Comparison of ENCODE assay signal across 8 cellular contexts in the genomic region with DNA sequence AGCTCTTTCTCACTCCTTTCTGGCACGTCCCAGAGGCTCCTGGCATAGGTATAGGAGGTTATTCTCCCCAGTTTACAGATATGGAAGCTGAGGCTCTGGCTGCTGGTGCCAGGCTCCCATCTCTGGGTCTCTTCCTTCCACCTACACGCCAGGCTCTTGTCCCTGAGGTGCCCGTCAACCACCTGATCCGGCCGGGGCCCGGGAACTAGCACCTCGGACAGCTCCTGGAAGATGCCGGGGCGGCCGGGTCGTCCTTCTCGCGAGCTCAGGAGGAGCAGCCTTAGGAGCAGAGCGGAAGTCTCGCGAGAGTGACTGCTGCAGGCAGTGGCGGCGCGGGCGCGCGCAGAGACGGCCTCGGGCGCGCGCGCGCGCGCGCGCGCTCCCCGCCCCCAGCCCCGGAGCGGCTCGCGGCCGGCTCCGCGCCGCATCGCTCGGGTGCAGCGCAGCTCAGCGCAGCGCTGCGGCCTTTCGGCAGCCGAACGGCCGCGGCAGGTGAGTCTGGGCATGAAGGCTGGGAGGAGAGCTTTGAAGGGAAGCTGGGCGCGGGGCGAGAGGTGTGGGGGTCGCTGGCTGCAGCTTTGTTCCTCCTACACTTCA. TPM values are rescaled to one million over a fixed set of nuclear protein-coding genes. Genes with fewer than 3 reads are reported as not detected.
DNase-seq lines count a peak whose midpoint lies in the region; ATAC-seq and TF ChIP-seq lines count a peak whose summit lies in the region.

Gene SCAMP5, plus strand, starts transcription at position 382 of the 597 bp plus-strand sequence. CDS start 16,277 bp downstream, outside the sequence.

- H2AFZ ChIP-seq in H9 (ENCODE audit: low read length) (no peak within 1 kb of the TSS), SU-DHL-6 (ENCODE audit: low read depth, low read length, severe bottlenecking) (peak within 1 kb of the TSS; percentile 37)

- H3K4me3 ChIP-seq in SU-DHL-6 (ENCODE audit: insufficient read depth, low read length, poor library complexity, severe bottlenecking) (peak within 1 kb of the TSS; percentile 70), suprapubic skin (peak within 1 kb of the TSS; percentile 69)

- H2AK5ac ChIP-seq in H9 (ENCODE audit: insufficient read length, low read length): no peak within 1 kb of the TSS

- peaks cover 32% of the 10 kb centered on the region for H3K27me3 Mint-ChIP-seq in H9 (ENCODE audit: low read depth)

- H3K9ac ChIP-seq in H9 (ENCODE audit: extremely low read depth, insufficient read length, low read length) (peak within 1 kb of the TSS; percentile 76), SU-DHL-6 (ENCODE audit: low read length) (peak within 1 kb of the TSS; percentile 72)

- H3K27ac ChIP-seq in H9 (ENCODE audit: insufficient read length, low read depth, low read length): no peak within 1 kb of the TSS
- H3K27ac ChIP-seq in SU-DHL-6 (ENCODE audit: low read depth, low read length): no peak within 1 kb of the TSS
- no peak within 1 kb of the TSS for H3K27ac ChIP-seq in suprapubic skin

- TF ChIP-seq CTCF in H9 (conservative IDR thresholded peaks at IDR 0.05) (no peak), SU-DHL-6 (IDR thresholded peaks at IDR 0.05; ENCODE audit: insufficient read depth, low read length, poor library complexity, severe bottlenecking) (no peak), omental fat pad (IDR thresholded peaks at IDR 0.05) (no peak), suprapubic skin (IDR thresholded peaks at IDR 0.05) (no peak)

- no peak within 1 kb of the TSS for H3K23ac ChIP-seq in H9 (ENCODE audit: insufficient read length, low read depth, low read length)

- H3K4ac ChIP-seq in H9 (ENCODE audit: low read depth, low read length): no peak within 1 kb of the TSS

- H3T11ph ChIP-seq in H9 (ENCODE audit: low read length): no peak within 1 kb of the TSS

- H3K36me3 Mint-ChIP-seq in H9 (ENCODE audit: insufficient read depth in 1 of 3, low read depth in 3 of 3): peaks cover 8 to 16% (median 14%) of the 10 kb centered on the region in 3 experiments; a peak in 6 of 7 replicates

- peaks cover 13 to 16% of the 10 kb centered on the region in 2 experiments for H3K4me1 Mint-ChIP-seq in H9

- H4K5ac ChIP-seq in H9 (ENCODE audit: insufficient read length, low read depth, low read length): no peak within 1 kb of the TSS

- no CpG with 5 or more reads among the region's 58 CpGs for WGBS in H9 (ENCODE audit: extremely low coverage, insufficient read length, low lambda C conversion rate)
- 2% methylated on average over 25 of the region's 58 CpGs for WGBS in suprapubic skin

- no peak within 1 kb of the TSS for H2BK5ac ChIP-seq in H9 (ENCODE audit: insufficient read length, low read length)

- H4K91ac ChIP-seq in H9 (ENCODE audit: insufficient read length, low read depth, low read length): no peak within 1 kb of the TSS

- no peak within 1 kb of the TSS for H4K8ac ChIP-seq in H9 (replicated peaks; ENCODE audit: insufficient read length, low read depth, low read length)

- no peaks in the 10 kb centered on the region for H3K4me1 ChIP-seq in H9 (ENCODE audit: insufficient read depth, low read length)
- H3K4me1 ChIP-seq in suprapubic skin: peaks cover 15% of the 10 kb centered on the region

- H3K36me3 ChIP-seq in SU-DHL-6 (ENCODE audit: low read length): no peaks in the 10 kb centered on the region
- H3K36me3 ChIP-seq in suprapubic skin: no peaks in the 10 kb centered on the region

- H2BK20ac ChIP-seq in H9 (ENCODE audit: low read depth, low read length, poor library complexity, severe bottlenecking): no peak within 1 kb of the TSS

- DNase-seq in DMS 273 (lab: John Stamatoyannopoulos, UW; ENCODE audit: unreplicated experiment) (peak; percentile 96), H9 (peak; percentile 98), NCI-H128 (lab: John Stamatoyannopoulos, UW; ENCODE audit: unreplicated experiment) (peak; percentile 73), Right ventricle myocardium inferior (ENCODE audit: missing footprints) (peak; percentile 95), omental fat pad (ENCODE audit: low spot score) (peak; percentile 91), suprapubic skin (ENCODE audit: low spot score in 2 of 2) (peak; percentile 94)
- peak; percentile 82 for DNase-seq in activated naive CD8-positive, alpha-beta T cell treated with anti-CD3 and anti-CD28 coated beads, Interleukin-2, amount 50 U/mL, for 16 hours (ENCODE audit: low read depth, low spot score)

- H2BK120ac ChIP-seq in H9 (ENCODE audit: low read depth, low read length, poor library complexity, severe bottlenecking): no peak within 1 kb of the TSS

- H3K56ac ChIP-seq in H9 (ENCODE audit: insufficient read length, low read depth, low read length): no peak within 1 kb of the TSS

- H3K27me3 ChIP-seq in H9 (ENCODE audit: insufficient read depth, low read length): no peaks in the 10 kb centered on the region
- H3K27me3 ChIP-seq in SU-DHL-6 (ENCODE audit: low read length): no peaks in the 10 kb centered on the region
- H3K27me3 ChIP-seq in suprapubic skin: peaks cover 15% of the 10 kb centered on the region

- TF ChIP-seq POLR2A in suprapubic skin (IDR thresholded peaks at IDR 0.05): no peak

- H4K20me1 ChIP-seq in H9 (ENCODE audit: control insufficient read depth, insufficient read depth, insufficient read length): no peaks in the 10 kb centered on the region
- no peaks in the 10 kb centered on the region for H4K20me1 ChIP-seq in SU-DHL-6 (ENCODE audit: low read depth, low read length)

- H3K14ac ChIP-seq in H9 (ENCODE audit: insufficient read depth, low read length): peak within 1 kb of the TSS; percentile 80; the same call in 1 of the 2 replicates

- peaks cover 4% of the 10 kb centered on the region; the same call in 1 of the 2 replicates for H3F3A ChIP-seq in SU-DHL-6 (ENCODE audit: insufficient read depth)

- peaks cover 2% of the 10 kb centered on the region for H3K79me1 ChIP-seq in H9 (ENCODE audit: insufficient read depth, low read depth, low read length, poor library complexity, severe bottlenecking)

- intact Hi-C loops in Right ventricle myocardium inferior (cut with DNase I): no loop called here

- peaks cover 2 to 4% of the 10 kb centered on the region in 2 experiments; a peak in 3 of 5 replicates for H3K9me3 Mint-ChIP-seq in H9

- peak; percentile 88 for ATAC-seq in Right ventricle myocardium inferior
- peak; percentile 96 for ATAC-seq in omental fat pad (ENCODE audit: low FRiP score)

- peak within 1 kb of the TSS in 1 of 3 experiments; percentile 32; a peak in 4 of 7 replicates for H3K27ac Mint-ChIP-seq in H9

- H3K23me2 ChIP-seq in H9 (ENCODE audit: insufficient read length, low read depth, low read length, poor library complexity, severe bottlenecking): peaks cover 8% of the 10 kb centered on the region

- no peaks in the 10 kb centered on the region for H3K79me2 ChIP-seq in H9 (ENCODE audit: insufficient read depth, low read length)
- no peaks in the 10 kb centered on the region for H3K79me2 ChIP-seq in SU-DHL-6 (ENCODE audit: insufficient read depth, low read length)

- H3K4me3 Mint-ChIP-seq in H9: peak within 1 kb of the TSS; percentile 84 to 92

- H3K9me2 ChIP-seq in SU-DHL-6 (replicated peaks; ENCODE audit: insufficient read depth, low read length): no peaks in the 10 kb centered on the region

- no peak within 1 kb of the TSS for H2BK15ac ChIP-seq in H9 (ENCODE audit: low read depth, low read length)

- H3K4me2 ChIP-seq in H9 (ENCODE audit: insufficient read depth, insufficient read length, low read length): peak within 1 kb of the TSS; percentile 82
- H3K4me2 ChIP-seq in SU-DHL-6 (ENCODE audit: low read depth, low read length, poor library complexity, severe bottlenecking): peak within 1 kb of the TSS; percentile 87

- H3K9me3 ChIP-seq in H9 (ENCODE audit: control insufficient read depth, low read depth, low read length) (no peaks in the 10 kb centered on the region), SU-DHL-6 (ENCODE audit: insufficient read depth, low read length) (no peaks in the 10 kb centered on the region), suprapubic skin (no peaks in the 10 kb centered on the region)

- H2BK12ac ChIP-seq in H9 (ENCODE audit: insufficient read length, low read depth, low read length): no peak within 1 kb of the TSS

- TF ChIP-seq EP300 in suprapubic skin (IDR thresholded peaks at IDR 0.05): no peak

- peak within 1 kb of the TSS; percentile 76 for H3K18ac ChIP-seq in H9 (ENCODE audit: insufficient read length, low read depth, low read length)

RNA-seq across cellular contexts. Expression of gene SCAMP5, which starts in this region (rescaled TPM):
- total RNA-seq in H9 (2021): 45.8 and 47.8 TPM in 2 replicates
- 1.9 TPM for total RNA-seq in Right ventricle myocardium inferior
- total RNA-seq in omental fat pad: 1 to 10 TPM in 3 of 4 donors, under 1 TPM in 1; 0.60 to 4.6 (median 2.6) TPM
- total RNA-seq in suprapubic skin: 1 to 10 TPM in 3 of 4 donors, under 1 TPM in 1; 0.53 to 4.5 (median 2.7) TPM
